ENCODE assay signal across 8 cellular contexts in the genomic region with DNA sequence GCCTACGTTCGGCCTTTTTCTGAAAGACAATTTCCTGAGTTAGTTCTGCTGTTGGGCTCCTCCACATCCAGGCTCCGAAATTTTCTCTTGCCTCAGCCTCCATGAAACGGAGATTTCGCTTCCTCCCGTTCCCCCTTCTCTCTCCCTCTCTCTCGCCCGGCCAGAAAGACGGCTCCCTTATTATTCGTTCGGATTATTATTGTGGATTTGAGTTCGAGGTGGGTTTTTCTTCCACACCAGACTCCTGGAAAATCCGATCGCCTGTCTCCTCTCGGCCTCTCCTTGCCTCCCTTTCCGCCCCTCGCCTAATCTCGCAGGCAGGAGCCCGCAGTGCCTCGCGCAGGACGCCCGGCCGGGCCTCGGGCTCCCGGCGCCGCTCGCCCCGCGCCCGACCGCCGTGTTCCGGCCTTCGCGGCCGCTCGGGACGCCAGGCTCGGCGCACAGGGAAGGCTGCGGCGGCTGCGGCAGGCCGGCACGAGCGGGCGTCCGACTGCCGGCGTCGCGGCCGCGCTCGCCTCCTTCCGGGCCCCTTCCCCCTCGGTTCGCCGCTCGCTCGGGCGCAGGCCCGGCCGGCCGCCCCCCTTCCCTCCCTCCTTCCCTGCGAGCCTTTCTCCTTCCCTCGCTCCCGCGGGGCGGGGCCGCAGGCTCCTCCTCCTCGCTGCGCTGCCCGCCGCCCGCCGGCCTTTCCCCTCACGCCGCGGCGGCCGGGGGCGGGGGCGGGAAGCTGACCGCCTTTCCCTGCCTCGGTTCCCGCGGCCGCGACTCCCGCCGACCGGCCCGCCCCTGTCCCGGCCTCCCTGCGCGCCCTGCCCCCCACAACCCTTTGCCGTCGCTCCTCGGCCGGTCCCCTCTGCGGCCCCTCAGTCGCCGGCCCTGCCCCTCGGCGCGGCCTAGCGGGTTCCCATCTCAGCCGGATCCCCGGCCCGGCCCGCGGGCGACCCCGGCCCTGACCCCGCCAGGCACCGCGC. TPM values are rescaled to one million over a fixed set of nuclear protein-coding genes. Genes with fewer than 3 reads are reported as not detected.
DNase-seq lines count a peak whose midpoint lies in the region; ATAC-seq and TF ChIP-seq lines count a peak whose summit lies in the region.

A gene with protein sequence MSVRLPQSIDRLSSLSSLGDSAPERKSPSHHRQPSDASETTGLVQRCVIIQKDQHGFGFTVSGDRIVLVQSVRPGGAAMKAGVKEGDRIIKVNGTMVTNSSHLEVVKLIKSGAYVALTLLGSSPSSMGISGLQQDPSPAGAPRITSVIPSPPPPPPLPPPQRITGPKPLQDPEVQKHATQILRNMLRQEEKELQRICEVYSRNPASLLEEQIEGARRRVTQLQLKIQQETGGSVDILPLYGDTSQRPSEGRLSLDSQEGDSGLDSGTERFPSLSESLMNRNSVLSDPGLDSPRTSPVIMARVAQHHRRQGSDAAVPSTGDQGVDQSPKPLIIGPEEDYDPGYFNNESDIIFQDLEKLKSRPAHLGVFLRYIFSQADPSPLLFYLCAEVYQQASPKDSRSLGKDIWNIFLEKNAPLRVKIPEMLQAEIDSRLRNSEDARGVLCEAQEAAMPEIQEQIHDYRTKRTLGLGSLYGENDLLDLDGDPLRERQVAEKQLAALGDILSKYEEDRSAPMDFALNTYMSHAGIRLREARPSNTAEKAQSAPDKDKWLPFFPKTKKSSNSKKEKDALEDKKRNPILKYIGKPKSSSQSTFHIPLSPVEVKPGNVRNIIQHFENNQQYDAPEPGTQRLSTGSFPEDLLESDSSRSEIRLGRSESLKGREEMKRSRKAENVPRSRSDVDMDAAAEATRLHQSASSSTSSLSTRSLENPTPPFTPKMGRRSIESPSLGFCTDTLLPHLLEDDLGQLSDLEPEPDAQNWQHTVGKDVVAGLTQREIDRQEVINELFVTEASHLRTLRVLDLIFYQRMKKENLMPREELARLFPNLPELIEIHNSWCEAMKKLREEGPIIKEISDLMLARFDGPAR (N-terminal part only) (minus strand): TSS at position 492 of the 968 bp plus-strand sequence. CDS start 1,412 bp downstream, outside the sequence.

- peak; percentile 90 for DNase-seq in A673 (ENCODE audit: low spot score)
- peak; percentile 84 for DNase-seq in GM13977 (ENCODE audit: low spot score)
- peak; percentile 68 for DNase-seq in NCI-H446 treated with DMSO at 0.1 percent for 48 hours (lab: John Stamatoyannopoulos, UW)
- DNase-seq in activated CD4-positive, alpha-beta memory T cell treated with anti-CD3 and anti-CD28 coated beads for 36 hours: peak; percentile 38
- DNase-seq in epidermal melanocyte (ENCODE audit: insufficient read length, low spot score): peak; percentile 60
- DNase-seq in memory B cell (ENCODE audit: low spot score in 2 of 2): peak in 1 of 2 donors; percentile 28
- peak; percentile 12 to 21 for DNase-seq in stimulated activated naive CD8-positive, alpha-beta T cell treated with anti-CD3 and anti-CD28 coated beads, Interleukin-15, amount 100 ng/mL, for 72 hours

- POLR2A ChIA-PET in A673 (lab: Charles Lee; ENCODE audit: low non-redundant PET): interaction anchor here (0.6 kb wide), 1 partner anchor 1163 kb away, joined by 4 read pairs; no protein-coding TSS in a partner anchor
- POLR2A ChIA-PET in activated CD4-positive, alpha-beta memory T cell treated with anti-CD3 and anti-CD28 coated beads for 36 hours (lab: Charles Lee): no interaction called here

- ATAC-seq in HG03139 (IDR thresholded peaks at IDR 0.05; ENCODE audit: unreplicated experiment): peak; percentile 56
- ATAC-seq in memory B cell (ENCODE audit: low read depth): peak; percentile 49
- peak; percentile 68 for ATAC-seq in stimulated activated naive CD8-positive, alpha-beta T cell treated with anti-CD3 and anti-CD28 coated beads, Interleukin-15, amount 100 ng/mL, for 72 hours

- H3K27me3 Mint-ChIP-seq in activated CD4-positive, alpha-beta memory T cell treated with anti-CD3 and anti-CD28 coated beads for 36 hours: peaks cover 60% of the 10 kb centered on the region
- H3K27me3 Mint-ChIP-seq in memory B cell: peaks cover 28% of the 10 kb centered on the region
- H3K27me3 Mint-ChIP-seq in stimulated activated naive CD8-positive, alpha-beta T cell treated with anti-CD3 and anti-CD28 coated beads, Interleukin-15, amount 100 ng/mL, for 72 hours: peaks cover 92% of the 10 kb centered on the region

- H3K27ac ChIP-seq in A673 (ENCODE audit: low read depth, low read length, poor library complexity, severe bottlenecking): peak within 1 kb of the TSS; percentile 90

- peak within 1 kb of the TSS; percentile 79 for H3K4me3 Mint-ChIP-seq in activated CD4-positive, alpha-beta memory T cell treated with anti-CD3 and anti-CD28 coated beads for 36 hours
- peak within 1 kb of the TSS; percentile 99 for H3K4me3 Mint-ChIP-seq in memory B cell
- peak within 1 kb of the TSS; percentile 92 to 93 for H3K4me3 Mint-ChIP-seq in stimulated activated naive CD8-positive, alpha-beta T cell treated with anti-CD3 and anti-CD28 coated beads, Interleukin-15, amount 100 ng/mL, for 72 hours

- H3K9me3 ChIP-seq in A673 (ENCODE audit: low read depth, low read length, poor library complexity, severe bottlenecking): no peaks in the 10 kb centered on the region

- H3K36me3 Mint-ChIP-seq in activated CD4-positive, alpha-beta memory T cell treated with anti-CD3 and anti-CD28 coated beads for 36 hours: no peaks in the 10 kb centered on the region
- peaks cover 2% of the 10 kb centered on the region for H3K36me3 Mint-ChIP-seq in memory B cell

- H3K4me1 Mint-ChIP-seq in activated CD4-positive, alpha-beta memory T cell treated with anti-CD3 and anti-CD28 coated beads for 36 hours (ENCODE audit: low read depth): peaks cover 8% of the 10 kb centered on the region
- peaks cover 8% of the 10 kb centered on the region for H3K4me1 Mint-ChIP-seq in memory B cell
- H3K4me1 Mint-ChIP-seq in stimulated activated naive CD8-positive, alpha-beta T cell treated with anti-CD3 and anti-CD28 coated beads, Interleukin-15, amount 100 ng/mL, for 72 hours: peaks cover 21% of the 10 kb centered on the region

- peak within 1 kb of the TSS; percentile 63 for H3K4me3 ChIP-seq in A673 (ENCODE audit: low read depth, low read length, poor library complexity, severe bottlenecking)

- no peaks in the 10 kb centered on the region for H3K27me3 ChIP-seq in A673 (replicated peaks; ENCODE audit: insufficient read depth, low read depth, low read length, poor library complexity)

- intact Hi-C loops in A673 (cut with micrococcal nuclease; ENCODE audit: unreplicated experiment): no loop called here
- intact Hi-C loops in activated CD4-positive, alpha-beta memory T cell treated with anti-CD3 and anti-CD28 coated beads for 36 hours (cut with micrococcal nuclease): no loop called here

- CTCF ChIA-PET in A673 (lab: Charles Lee): interaction anchor here (0.5 kb wide), 1 partner anchor 131 kb away, joined by 3 read pairs; no protein-coding TSS in a partner anchor
- CTCF ChIA-PET in activated CD4-positive, alpha-beta memory T cell treated with anti-CD3 and anti-CD28 coated beads for 36 hours (lab: Charles Lee): interaction anchor here (0.7 to 1.0 kb wide), 3 partner anchors 40 to 218 kb away, joined by 3 to 5 read pairs (median 4); no protein-coding TSS in a partner anchor

- BruUV-seq in A673 (replicated peaks; lab: Mats Ljungman, UMichigan): no TSS peak

- no peaks in the 10 kb centered on the region for H3K9me3 Mint-ChIP-seq in activated CD4-positive, alpha-beta memory T cell treated with anti-CD3 and anti-CD28 coated beads for 36 hours
- H3K9me3 Mint-ChIP-seq in memory B cell: no peaks in the 10 kb centered on the region
- no peaks in the 10 kb centered on the region for H3K9me3 Mint-ChIP-seq in stimulated activated naive CD8-positive, alpha-beta T cell treated with anti-CD3 and anti-CD28 coated beads, Interleukin-15, amount 100 ng/mL, for 72 hours

- H3K4me1 ChIP-seq in A673 (ENCODE audit: insufficient read depth, low read length, poor library complexity, severe bottlenecking): peaks cover 16% of the 10 kb centered on the region

- in situ Hi-C loops in GM13977 (cut with MboI; ENCODE audit: low pct_unique_long_range_greater_than_20kb, low sequenced_read_pairs, unreplicated experiment): no loop called here

- H3K36me3 ChIP-seq in A673 (ENCODE audit: insufficient read depth, low read length, poor library complexity, severe bottlenecking): no peaks in the 10 kb centered on the region

- no peak within 1 kb of the TSS for H3K27ac Mint-ChIP-seq in activated CD4-positive, alpha-beta memory T cell treated with anti-CD3 and anti-CD28 coated beads for 36 hours
- H3K27ac Mint-ChIP-seq in memory B cell: peak within 1 kb of the TSS; percentile 11
- peak within 1 kb of the TSS in 1 of 2 donors; percentile 75 for H3K27ac Mint-ChIP-seq in stimulated activated naive CD8-positive, alpha-beta T cell treated with anti-CD3 and anti-CD28 coated beads, Interleukin-15, amount 100 ng/mL, for 72 hours

- TF ChIP-seq CTCF in A673 (conservative IDR thresholded peaks at IDR 0.05; ENCODE audit: low read depth, low read length): no peak
- TF ChIP-seq CTCF in GM13977 (IDR thresholded peaks at IDR 0.05; ENCODE audit: extremely low read depth, insufficient read depth, missing control alignments): no peak

RNA-seq across cellular contexts. Expression of the gene that starts here (rescaled TPM):
- total RNA-seq in A673 (2021): 25.3 and 32.3 TPM in 2 replicates
- 1 to 10 TPM; 1.3 to 1.8 TPM for total RNA-seq in activated CD4-positive, alpha-beta memory T cell treated with anti-CD3 and anti-CD28 coated beads for 36 hours
